10 cellular contexts compared by ENCODE assay signal in the genomic region with DNA sequence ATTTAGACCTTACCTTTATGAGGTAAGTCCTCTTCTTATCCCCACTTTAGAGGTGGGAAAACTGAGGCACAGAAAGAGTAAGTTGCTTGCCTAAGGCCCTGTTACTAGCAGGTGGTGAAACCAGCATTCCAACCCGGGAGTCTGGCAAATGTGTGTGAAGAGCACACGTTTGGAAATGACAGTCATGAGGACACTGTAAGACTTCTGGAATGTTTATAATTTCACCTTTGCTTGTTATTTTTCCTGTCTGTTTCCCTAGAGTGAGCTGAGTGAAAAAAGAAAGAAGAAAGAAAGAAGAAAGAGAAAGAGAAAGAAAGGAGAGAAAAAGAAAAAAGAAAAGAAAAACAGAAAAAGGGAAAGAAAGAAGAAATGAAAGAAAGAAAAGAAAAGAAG. TPM values are rescaled to one million over a fixed set of nuclear protein-coding genes. Genes with fewer than 3 reads are reported as not detected.
DNase-seq lines count a peak whose midpoint lies in the region; ATAC-seq lines count a peak whose summit lies in the region.
"Had no signal": no experiment of that assay in that cellular context is flagged by ENCODE, and none has a peak within 500 bp of the region (broad histone marks: within the 10 kb centered on the region; RNA-seq: fewer than 3 reads in every experiment).

No MANE protein-coding gene starts in this region.

- peak overlapping the region; percentile 57 for H3K27ac Mint-ChIP-seq in activated T-cell treated with anti-CD3 and anti-CD28 coated beads, Interleukin-2, amount 50 U/mL, for 24 hours
- peak overlapping the region; percentile 94 for H3K27ac Mint-ChIP-seq in activated T-helper 17 cell treated with anti-CD3 and anti-CD28 coated beads, Interleukin-2, amount 50 U/mL, for 72 hours
- no peak overlapping the region for H3K27ac Mint-ChIP-seq in stimulated activated naive B cell treated with anti-CD40 and anti-IgM and Interleukin-4, amounts not matched to agents 10 μg/mL and 1 μg/mL and 100 μg/mL, for 72 hours

- H3K4me3 Mint-ChIP-seq in activated T-cell treated with anti-CD3 and anti-CD28 coated beads, Interleukin-2, amount 50 U/mL, for 24 hours, result no peak overlapping the region
- H3K4me3 Mint-ChIP-seq in activated T-helper 17 cell treated with anti-CD3 and anti-CD28 coated beads, Interleukin-2, amount 50 U/mL, for 72 hours, result peak overlapping the region; percentile 80
- peak overlapping the region; percentile 8 to 46 for H3K4me3 Mint-ChIP-seq in stimulated activated naive B cell treated with anti-CD40 and anti-IgM and Interleukin-4, amounts not matched to agents 10 μg/mL and 1 μg/mL and 100 μg/mL, for 72 hours

- no peak for DNase-seq in activated T-cell treated with anti-CD3 and anti-CD28 coated beads, Interleukin-2, amount 50 U/mL, for 24 hours
- DNase-seq in activated T-cell treated with anti-CD3 and anti-CD28 coated beads, Interleukin-2, amount 50 U/mL, for 1 hour, result no peak
- DNase-seq in iris pigment epithelial cell (ENCODE audit: low read depth), result peak; percentile 72
- no peak for DNase-seq in stimulated activated naive B cell treated with anti-CD40 and anti-IgM and Interleukin-4, amounts not matched to agents 10 μg/mL and 1 μg/mL and 100 μg/mL, for 72 hours
- no peak for DNase-seq in SKM-1 (lab: John Stamatoyannopoulos, UW; ENCODE audit: unreplicated experiment)
- DNase-seq in NCI-H2227 (lab: John Stamatoyannopoulos, UW; ENCODE audit: unreplicated experiment), result no peak
- DNase-seq: BE2C, NCI-H1436 had no signal

- peaks cover 18% of the 10 kb centered on the region for H3K4me1 Mint-ChIP-seq in activated T-cell treated with anti-CD3 and anti-CD28 coated beads, Interleukin-2, amount 50 U/mL, for 24 hours (ENCODE audit: low read depth)
- H3K4me1 Mint-ChIP-seq in activated T-helper 17 cell treated with anti-CD3 and anti-CD28 coated beads, Interleukin-2, amount 50 U/mL, for 72 hours, result peaks cover 13% of the 10 kb centered on the region
- H3K4me1 Mint-ChIP-seq in stimulated activated naive B cell treated with anti-CD40 and anti-IgM and Interleukin-4, amounts not matched to agents 10 μg/mL and 1 μg/mL and 100 μg/mL, for 72 hours, result peaks cover 9 to 13% of the 10 kb centered on the region in 2 donors

- H3K9me3 Mint-ChIP-seq in activated T-cell treated with anti-CD3 and anti-CD28 coated beads, Interleukin-2, amount 50 U/mL, for 24 hours, result no peaks in the 10 kb centered on the region
- H3K9me3 Mint-ChIP-seq in activated T-helper 17 cell treated with anti-CD3 and anti-CD28 coated beads, Interleukin-2, amount 50 U/mL, for 72 hours, result no peaks in the 10 kb centered on the region
- no peaks in the 10 kb centered on the region for H3K9me3 Mint-ChIP-seq in stimulated activated naive B cell treated with anti-CD40 and anti-IgM and Interleukin-4, amounts not matched to agents 10 μg/mL and 1 μg/mL and 100 μg/mL, for 72 hours

- no peak for ATAC-seq in activated T-helper 17 cell treated with anti-CD3 and anti-CD28 coated beads, Interleukin-2, amount 50 U/mL, for 72 hours (replicated peaks)
- ATAC-seq in stimulated activated naive B cell treated with anti-CD40 and anti-IgM and Interleukin-4, amounts not matched to agents 10 μg/mL and 1 μg/mL and 100 μg/mL, for 72 hours (replicated peaks), result no peak
- ATAC-seq in GM19452 (IDR thresholded peaks at IDR 0.05; ENCODE audit: unreplicated experiment), result no peak

- no peaks in the 10 kb centered on the region for H3K36me3 Mint-ChIP-seq in activated T-cell treated with anti-CD3 and anti-CD28 coated beads, Interleukin-2, amount 50 U/mL, for 24 hours (ENCODE audit: low read depth)
- H3K36me3 Mint-ChIP-seq in activated T-helper 17 cell treated with anti-CD3 and anti-CD28 coated beads, Interleukin-2, amount 50 U/mL, for 72 hours (ENCODE audit: low read depth), result no peaks in the 10 kb centered on the region
- H3K36me3 Mint-ChIP-seq in stimulated activated naive B cell treated with anti-CD40 and anti-IgM and Interleukin-4, amounts not matched to agents 10 μg/mL and 1 μg/mL and 100 μg/mL, for 72 hours, result no peaks in the 10 kb centered on the region

- no peaks in the 10 kb centered on the region for H3K27me3 Mint-ChIP-seq in activated T-cell treated with anti-CD3 and anti-CD28 coated beads, Interleukin-2, amount 50 U/mL, for 24 hours
- no peaks in the 10 kb centered on the region for H3K27me3 Mint-ChIP-seq in activated T-helper 17 cell treated with anti-CD3 and anti-CD28 coated beads, Interleukin-2, amount 50 U/mL, for 72 hours
- peaks cover 3 to 10% of the 10 kb centered on the region in 2 donors for H3K27me3 Mint-ChIP-seq in stimulated activated naive B cell treated with anti-CD40 and anti-IgM and Interleukin-4, amounts not matched to agents 10 μg/mL and 1 μg/mL and 100 μg/mL, for 72 hours

RNA-seq across cellular contexts. Expression of a gene that starts 21.2 kb away (rescaled TPM):
- 100 to 1,000 TPM; 114 to 253 TPM for total RNA-seq in activated T-helper 17 cell treated with anti-CD3 and anti-CD28 coated beads, Interleukin-2, amount 50 U/mL, for 72 hours
